19 cellular contexts compared by ENCODE assay signal in the genomic region with DNA sequence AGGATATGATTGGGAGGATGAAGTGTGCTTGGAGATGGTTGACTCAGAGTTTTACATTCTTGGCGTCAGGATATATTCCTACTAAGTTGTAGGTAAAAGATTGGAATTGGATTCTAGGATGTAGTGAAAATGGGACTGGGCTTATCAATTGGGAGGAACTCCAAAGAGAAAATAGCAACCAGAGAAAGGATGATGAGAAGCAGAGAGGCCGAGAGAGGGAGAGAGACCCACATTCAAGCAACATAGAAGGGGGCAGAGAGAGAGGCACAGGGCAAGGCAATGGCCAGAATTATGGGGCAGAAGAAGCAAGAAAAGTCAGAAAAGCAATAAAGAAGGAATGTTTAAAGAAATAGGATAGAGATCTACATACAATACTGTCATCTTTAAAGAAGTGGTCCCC.
DNase-seq lines count a peak whose midpoint lies in the region; ATAC-seq and TF ChIP-seq lines count a peak whose summit lies in the region.
"Had no signal": no experiment of that assay in that cellular context is flagged by ENCODE, and none has a peak within 500 bp of the region (broad histone marks: within the 10 kb centered on the region; RNA-seq: fewer than 3 reads in every experiment).

No MANE protein-coding gene starts in this region.

- CTCF ChIA-PET in Panc1 (lab: Charles Lee) = no interaction called here

- WGBS in heart left ventricle, 4 donors = 52 to 62% (median 57%) methylated on average over 2 of the region's 2 CpGs
- WGBS in right lobe of liver (ENCODE audit: insufficient coverage, low coverage, low lambda C conversion rate, missing lambda C conversion rate) = 88% methylated on average over 2 of the region's 2 CpGs

- DNase-seq in Panc1 (ENCODE audit: low read depth, low spot score) (no peak), heart left ventricle (peak in 3 of 5 donors; percentile 25 to 27 (median 25)), left ventricle myocardium superior (no peak), mesothelial cell of epicardium (ENCODE audit: low spot score in 2 of 2, unreplicated experiment in 2 of 2) (no peak), right lobe of liver (no peak), dedifferentiated amniotic fluid mesenchymal stem cell (ENCODE audit: extremely low spot score) (no peak)
- DNase-seq: ACHN; BE2C; C1 segment of cervical spinal cord; CD4-positive, CD25-positive, alpha-beta regulatory T cell; CD8-positive, alpha-beta memory T cell; COR-L47; DMS 273 treated with DMSO at 0.1 percent for 48 hours; DMS53; DND-41; EL; H9 had no signal

- POLR2A ChIA-PET in Panc1 (lab: Charles Lee) = no interaction called here

- H3K4me1 ChIP-seq in Panc1 (ENCODE audit: control insufficient read depth, insufficient read depth, low read length) (peaks cover 8% of the 10 kb centered on the region), heart left ventricle (peaks cover 0 to 48% (median 22%) of the 10 kb centered on the region in 12 donors), right lobe of liver (peaks cover 0 to 18% (median 8%) of the 10 kb centered on the region in 4 donors)

- H3K36me3 ChIP-seq in Panc1 (ENCODE audit: control insufficient read depth, insufficient read depth, low read length) (no peaks in the 10 kb centered on the region; the same call in 1 of the 2 replicates), heart left ventricle (no peaks in the 10 kb centered on the region), right lobe of liver (no peaks in the 10 kb centered on the region)
- H3K36me3 ChIP-seq: BE2C had no signal

- H3K9me3 Mint-ChIP-seq in mesothelial cell of epicardium = peaks cover 9% of the 10 kb centered on the region
- H3K9me3 Mint-ChIP-seq: H9 had no signal

- TF ChIP-seq POLR2A in heart left ventricle (IDR thresholded peaks at IDR 0.05) (no peak), right lobe of liver (IDR thresholded peaks at IDR 0.05) (no peak)

- no peak overlapping the region for H3K4me3 Mint-ChIP-seq in mesothelial cell of epicardium
- H3K4me3 Mint-ChIP-seq: CD4-positive, CD25-positive, alpha-beta regulatory T cell; CD8-positive, alpha-beta memory T cell; H9 had no signal

- no peaks in the 10 kb centered on the region for H3K27me3 ChIP-seq in Panc1 (ENCODE audit: control insufficient read depth, insufficient read depth, low read length)
- H3K27me3 ChIP-seq in heart left ventricle = no peaks in the 10 kb centered on the region
- H3K27me3 ChIP-seq in right lobe of liver = no peaks in the 10 kb centered on the region
- H3K27me3 ChIP-seq: BE2C had no signal

- TF ChIP-seq CTCF in Panc1 (IDR thresholded peaks at IDR 0.05) = no peak
- no peak for TF ChIP-seq CTCF in heart left ventricle (IDR thresholded peaks at IDR 0.05)
- no peak for TF ChIP-seq CTCF in mesothelial cell of epicardium (IDR thresholded peaks at IDR 0.05; ENCODE audit: unreplicated experiment)
- no peak for TF ChIP-seq CTCF in right lobe of liver (IDR thresholded peaks at IDR 0.05)

- BruUV-seq in Panc1 (replicated peaks; lab: Mats Ljungman, UMichigan) = no TSS peak

- H3K4me3 ChIP-seq in Panc1 (ENCODE audit: low read depth in 2 of 2, low read length in 2 of 2) (no peak overlapping the region), heart left ventricle (no peak overlapping the region), right lobe of liver (no peak overlapping the region)
- H3K4me3 ChIP-seq: GM12878 had no signal

- no peaks in the 10 kb centered on the region for H3K27me3 Mint-ChIP-seq in mesothelial cell of epicardium (ENCODE audit: low read depth)
- H3K27me3 Mint-ChIP-seq: CD8-positive, alpha-beta memory T cell had no signal

- H3K27ac Mint-ChIP-seq in mesothelial cell of epicardium = peak overlapping the region; percentile 40
- H3K27ac Mint-ChIP-seq: CD4-positive, CD25-positive, alpha-beta regulatory T cell; CD8-positive, alpha-beta memory T cell; H9 had no signal

- intact Hi-C loops in Panc1 (cut with micrococcal nuclease; ENCODE audit: unreplicated experiment) = no loop called here
- intact Hi-C loops in heart left ventricle (cut with DNase I) = loop anchor here in 2 of 10 donors (5.0 kb wide), 2 partner anchors 38 to 757 kb away; no protein-coding TSS in a partner anchor
- intact Hi-C loops in left ventricle myocardium superior (cut with micrococcal nuclease) = loop anchor here (5.0 kb wide), 1 partner anchor 38 kb away; no protein-coding TSS in a partner anchor
- intact Hi-C loops in right lobe of liver (cut with DNase I) = no loop called here

- no peak for ATAC-seq in Panc1
- ATAC-seq in heart left ventricle = peak; percentile 67 to 82 (median 80)
- ATAC-seq in left ventricle myocardium superior = peak; percentile 83
- ATAC-seq in right lobe of liver = no peak
- no peak for ATAC-seq in HG03159 (IDR thresholded peaks at IDR 0.05; ENCODE audit: unreplicated experiment)
- ATAC-seq: GM12878 had no signal

- H3K4me1 Mint-ChIP-seq in mesothelial cell of epicardium = peaks cover 20% of the 10 kb centered on the region
- H3K4me1 Mint-ChIP-seq: CD8-positive, alpha-beta memory T cell had no signal

- peaks cover 3% of the 10 kb centered on the region; the same call in 1 of the 2 replicates for H3K9me3 ChIP-seq in Panc1 (ENCODE audit: control insufficient read depth, insufficient read depth, low read depth, low read length)
- no peaks in the 10 kb centered on the region for H3K9me3 ChIP-seq in heart left ventricle
- H3K9me3 ChIP-seq in right lobe of liver = no peaks in the 10 kb centered on the region

- H3K27ac ChIP-seq in Panc1 (ENCODE audit: low read length) (peak overlapping the region; percentile 100; the same call in 1 of the 2 replicates), heart left ventricle (peak overlapping the region; percentile 10 to 88 (median 76)), right lobe of liver (no peak overlapping the region)

- in situ Hi-C loops in Panc1 (cut with HindIII; ENCODE audit: low pct_unique_long_range_greater_than_20kb, low sequenced_read_pairs) = no loop called here

- H3K36me3 Mint-ChIP-seq in mesothelial cell of epicardium = no peaks in the 10 kb centered on the region
- H3K36me3 Mint-ChIP-seq: CD4-positive, CD25-positive, alpha-beta regulatory T cell; CD8-positive, alpha-beta memory T cell had no signal

Comparison
In these comparisons a context has a peak if more than half of its experiments do, and no peak if none do; other contexts are left out.
1. DNase-seq: peak in heart left ventricle (3 of 5); none in Panc1 (single experiment), left ventricle myocardium superior (single experiment), mesothelial cell of epicardium (0 of 2), right lobe of liver (0 of 3) and dedifferentiated amniotic fluid mesenchymal stem cell (single experiment).
2. ATAC-seq: peak in heart left ventricle (4 of 4) and left ventricle myocardium superior (single experiment); none in Panc1 (single experiment), right lobe of liver (0 of 4) and HG03159 (single experiment).
3. H3K27ac ChIP-seq: peak in Panc1 (single experiment) and heart left ventricle (12 of 12); none in right lobe of liver (0 of 3).